ENCODE assay signal across 12 cellular contexts in genomic region chr4:22500128-22500611, GRCh38. TPM values are rescaled to one million over a fixed set of nuclear protein-coding genes. Genes with fewer than 3 reads are reported as not detected.
A peak's percentile ranks its signal among the peaks of the same experiment; 100 is the strongest.
DNase-seq lines count a peak whose midpoint lies in the region; ATAC-seq lines count a peak whose summit lies in the region.
"Had no signal": no experiment of that assay in that cellular context is flagged by ENCODE, and none has a peak within 500 bp of the region (broad histone marks: within the 10 kb centered on the region; RNA-seq: fewer than 3 reads in every experiment).

No MANE protein-coding gene starts in this region.

- H3K36me3 Mint-ChIP-seq in T-helper 2 cell treated with Interferon-gamma antibody and Interleukin-4, amounts not matched to agents 5 μg/mL and 100 μg/mL, for 36 hours (ENCODE audit: low read depth): peaks cover 4% of the 10 kb centered on the region
- H3K36me3 Mint-ChIP-seq: activated CD4-positive, alpha-beta memory T cell treated with anti-CD3 and anti-CD28 coated beads for 36 hours had no signal

- DNase-seq in DMS153 (lab: John Stamatoyannopoulos, UW) (peak; percentile 42), NCI-H1417 treated with DMSO at 0.1 percent for 48 hours (lab: John Stamatoyannopoulos, UW) (peak; percentile 13), SW480 (ENCODE audit: low spot score) (peak; percentile 37), left lobe of liver (ENCODE audit: low spot score) (peak; percentile 62), MV-4-11 (lab: John Stamatoyannopoulos, UW) (no peak)
- DNase-seq in stimulated activated naive CD4-positive, alpha-beta T cell (lab: John Stamatoyannopoulos, UW): no peak
- DNase-seq in T-helper 2 cell treated with Interferon-gamma antibody and Interleukin-4, amounts not matched to agents 5 μg/mL and 100 μg/mL, for 36 hours (ENCODE audit: low spot score): no peak
- DNase-seq: activated CD4-positive, alpha-beta memory T cell treated with anti-CD3 and anti-CD28 coated beads for 36 hours; AML-193; Kasumi-1; posterior cingulate gyrus had no signal

- H3K27ac Mint-ChIP-seq in T-helper 2 cell treated with Interferon-gamma antibody and Interleukin-4, amounts not matched to agents 5 μg/mL and 100 μg/mL, for 36 hours: no peak overlapping the region
- H3K27ac Mint-ChIP-seq: activated CD4-positive, alpha-beta memory T cell treated with anti-CD3 and anti-CD28 coated beads for 36 hours had no signal

- no peaks in the 10 kb centered on the region for H3K27me3 Mint-ChIP-seq in T-helper 2 cell treated with Interferon-gamma antibody and Interleukin-4, amounts not matched to agents 5 μg/mL and 100 μg/mL, for 36 hours (ENCODE audit: low read depth)
- H3K27me3 Mint-ChIP-seq: activated CD4-positive, alpha-beta memory T cell treated with anti-CD3 and anti-CD28 coated beads for 36 hours had no signal

- H3K9me3 Mint-ChIP-seq in T-helper 2 cell treated with Interferon-gamma antibody and Interleukin-4, amounts not matched to agents 5 μg/mL and 100 μg/mL, for 36 hours: no peaks in the 10 kb centered on the region
- H3K9me3 Mint-ChIP-seq: activated CD4-positive, alpha-beta memory T cell treated with anti-CD3 and anti-CD28 coated beads for 36 hours had no signal

- ATAC-seq in left lobe of liver (peak; percentile 81), GM19328 (IDR thresholded peaks at IDR 0.05; ENCODE audit: unreplicated experiment) (no peak)

- peaks cover 23% of the 10 kb centered on the region for H3K4me1 Mint-ChIP-seq in T-helper 2 cell treated with Interferon-gamma antibody and Interleukin-4, amounts not matched to agents 5 μg/mL and 100 μg/mL, for 36 hours (ENCODE audit: low read depth)

- no peak overlapping the region for H3K4me3 Mint-ChIP-seq in T-helper 2 cell treated with Interferon-gamma antibody and Interleukin-4, amounts not matched to agents 5 μg/mL and 100 μg/mL, for 36 hours
- H3K4me3 Mint-ChIP-seq: activated CD4-positive, alpha-beta memory T cell treated with anti-CD3 and anti-CD28 coated beads for 36 hours had no signal

RNA-seq across cellular contexts. Expression of gene ADGRA3, which starts 15.7 kb away (rescaled TPM):
- total RNA-seq in left lobe of liver: 73.5 TPM

Comparison
In these comparisons a context has a peak if more than half of its experiments do, and no peak if none do; other contexts are left out.
1. DNase-seq: peak in DMS153 (single experiment), NCI-H1417 treated with DMSO at 0.1 percent for 48 hours (single experiment), SW480 (single experiment) and left lobe of liver (single experiment); none in stimulated activated naive CD4-positive, alpha-beta T cell (0 of 6), MV-4-11 (single experiment) and T-helper 2 cell treated with Interferon-gamma antibody and Interleukin-4, amounts not matched to agents 5 μg/mL and 100 μg/mL, for 36 hours (single experiment).